Comparison of ENCODE assay signal across 9 cellular contexts in the genomic region with DNA sequence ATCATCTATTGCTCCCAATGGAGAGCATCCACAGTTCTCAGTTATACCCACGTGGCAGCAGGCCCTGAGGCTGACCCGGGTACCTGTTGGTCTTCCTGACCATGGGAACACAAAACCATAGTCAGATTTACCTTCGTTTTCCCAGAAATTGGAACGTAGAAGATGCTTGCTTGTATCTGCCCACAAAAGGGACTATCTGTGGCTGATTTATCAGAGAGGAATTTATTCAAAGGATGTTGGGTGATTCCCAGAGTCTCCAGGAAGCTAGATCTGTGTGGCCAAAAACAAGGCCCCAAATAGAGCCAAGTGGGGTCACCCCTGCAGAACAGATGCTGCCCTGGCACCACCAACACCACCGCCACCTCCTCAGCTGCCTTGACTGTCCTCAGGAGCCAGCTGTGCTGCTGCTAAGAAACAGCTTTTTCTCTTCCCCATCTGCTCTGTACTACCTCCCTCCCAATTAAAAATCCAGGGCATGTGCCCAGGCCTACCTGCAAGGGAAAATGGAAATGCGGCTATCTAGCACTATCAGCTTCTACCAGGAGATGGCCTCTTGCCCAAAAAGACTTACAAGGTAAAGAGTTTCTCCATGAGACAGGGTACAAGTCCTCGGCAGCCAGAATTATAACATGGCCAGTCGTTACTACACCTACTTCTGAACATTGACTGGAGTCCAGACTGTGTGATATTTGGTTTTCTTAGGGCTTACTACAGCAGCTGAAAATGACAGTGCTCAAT.
A peak's percentile ranks its signal among the peaks of the same experiment; 100 is the strongest.
DNase-seq lines count a peak whose midpoint lies in the region; ATAC-seq and TF ChIP-seq lines count a peak whose summit lies in the region.
"Had no signal": no experiment of that assay in that cellular context is flagged by ENCODE, and none has a peak within 500 bp of the region (broad histone marks: within the 10 kb centered on the region; RNA-seq: fewer than 3 reads in every experiment).

No MANE protein-coding gene starts in this region.

- H3K27ac ChIP-seq in breast epithelium: peak overlapping the region; percentile 53 to 66

- H3K4me1 Mint-ChIP-seq in T-helper 2 cell treated with Interferon-gamma antibody and Interleukin-4, amounts not matched to agents 5 μg/mL and 100 μg/mL, for 36 hours (ENCODE audit: low read depth): peaks cover 2% of the 10 kb centered on the region

- no peaks in the 10 kb centered on the region for H3K27me3 Mint-ChIP-seq in T-helper 2 cell treated with Interferon-gamma antibody and Interleukin-4, amounts not matched to agents 5 μg/mL and 100 μg/mL, for 36 hours (ENCODE audit: low read depth)

- no peak overlapping the region for H3K27ac Mint-ChIP-seq in T-helper 2 cell treated with Interferon-gamma antibody and Interleukin-4, amounts not matched to agents 5 μg/mL and 100 μg/mL, for 36 hours

- TF ChIP-seq CTCF in breast epithelium (IDR thresholded peaks at IDR 0.05): no peak
- peak; percentile 65 for TF ChIP-seq CTCF in retinal pigment epithelial cell (conservative IDR thresholded peaks at IDR 0.05; ENCODE audit: low read depth, low read length)
- no peak for TF ChIP-seq CTCF in mucosa of descending colon (IDR thresholded peaks at IDR 0.05)

- no peaks in the 10 kb centered on the region for H3K27me3 ChIP-seq in breast epithelium

- H3K9me3 Mint-ChIP-seq in T-helper 2 cell treated with Interferon-gamma antibody and Interleukin-4, amounts not matched to agents 5 μg/mL and 100 μg/mL, for 36 hours: no peaks in the 10 kb centered on the region

- H3K4me3 ChIP-seq in breast epithelium: no peak overlapping the region
- no peak overlapping the region for H3K4me3 ChIP-seq in retinal pigment epithelial cell (ENCODE audit: low read length)
- H3K4me3 ChIP-seq in mucosa of descending colon: no peak overlapping the region

- H3K36me3 ChIP-seq in breast epithelium (no peaks in the 10 kb centered on the region), mucosa of descending colon (ENCODE audit: low read depth) (no peaks in the 10 kb centered on the region)

- H3K9me3 ChIP-seq in breast epithelium: no peaks in the 10 kb centered on the region
- H3K9me3 ChIP-seq in mucosa of descending colon: no peaks in the 10 kb centered on the region

- DNase-seq in NCI-H2227 (lab: John Stamatoyannopoulos, UW; ENCODE audit: unreplicated experiment): peak; percentile 10
- DNase-seq in NCI-H2227 treated with DMSO at 0.1 percent for 48 hours (lab: John Stamatoyannopoulos, UW): no peak
- peak; percentile 28 for DNase-seq in NCI-H1105 (lab: John Stamatoyannopoulos, UW)
- DNase-seq in breast epithelium (ENCODE audit: low spot score in 2 of 2): no peak
- no peak for DNase-seq in retinal pigment epithelial cell (ENCODE audit: low read depth)
- no peak for DNase-seq in T-helper 2 cell treated with Interferon-gamma antibody and Interleukin-4, amounts not matched to agents 5 μg/mL and 100 μg/mL, for 36 hours (ENCODE audit: low spot score)
- DNase-seq in mucosa of descending colon: no peak
- no peak for DNase-seq in D341Med (ENCODE audit: low spot score)
- DNase-seq: effector memory CD4-positive, alpha-beta T cell had no signal

- intact Hi-C loops in breast epithelium (cut with DNase I; ENCODE audit: low total_unique reads) (loop anchor here (10.0 kb wide), 1 partner anchor 1189 kb away; no protein-coding TSS in a partner anchor), mucosa of descending colon (cut with DNase I, micrococcal nuclease) (loop anchor here (10.0 kb wide), 2 partner anchors 429 to 1189 kb away; a partner anchor contains a TSS)

- TF ChIP-seq POLR2A in breast epithelium (IDR thresholded peaks at IDR 0.05): no peak

- no peaks in the 10 kb centered on the region for H3K36me3 Mint-ChIP-seq in T-helper 2 cell treated with Interferon-gamma antibody and Interleukin-4, amounts not matched to agents 5 μg/mL and 100 μg/mL, for 36 hours (ENCODE audit: low read depth)

- H3K4me1 ChIP-seq in breast epithelium (no peaks in the 10 kb centered on the region), mucosa of descending colon (ENCODE audit: low read depth) (no peaks in the 10 kb centered on the region)

- no peak overlapping the region for H3K4me3 Mint-ChIP-seq in T-helper 2 cell treated with Interferon-gamma antibody and Interleukin-4, amounts not matched to agents 5 μg/mL and 100 μg/mL, for 36 hours

- no peak for ATAC-seq in mucosa of descending colon

Comparison
In these comparisons a context has a peak if more than half of its experiments do, and no peak if none do; other contexts are left out.
1. DNase-seq: peak in NCI-H2227 (single experiment) and NCI-H1105 (single experiment); none in NCI-H2227 treated with DMSO at 0.1 percent for 48 hours (single experiment), breast epithelium (0 of 2), retinal pigment epithelial cell (single experiment), T-helper 2 cell treated with Interferon-gamma antibody and Interleukin-4, amounts not matched to agents 5 μg/mL and 100 μg/mL, for 36 hours (single experiment), mucosa of descending colon (0 of 3) and D341Med (single experiment).